ENCODE assay signal across 21 cellular contexts in the genomic region with DNA sequence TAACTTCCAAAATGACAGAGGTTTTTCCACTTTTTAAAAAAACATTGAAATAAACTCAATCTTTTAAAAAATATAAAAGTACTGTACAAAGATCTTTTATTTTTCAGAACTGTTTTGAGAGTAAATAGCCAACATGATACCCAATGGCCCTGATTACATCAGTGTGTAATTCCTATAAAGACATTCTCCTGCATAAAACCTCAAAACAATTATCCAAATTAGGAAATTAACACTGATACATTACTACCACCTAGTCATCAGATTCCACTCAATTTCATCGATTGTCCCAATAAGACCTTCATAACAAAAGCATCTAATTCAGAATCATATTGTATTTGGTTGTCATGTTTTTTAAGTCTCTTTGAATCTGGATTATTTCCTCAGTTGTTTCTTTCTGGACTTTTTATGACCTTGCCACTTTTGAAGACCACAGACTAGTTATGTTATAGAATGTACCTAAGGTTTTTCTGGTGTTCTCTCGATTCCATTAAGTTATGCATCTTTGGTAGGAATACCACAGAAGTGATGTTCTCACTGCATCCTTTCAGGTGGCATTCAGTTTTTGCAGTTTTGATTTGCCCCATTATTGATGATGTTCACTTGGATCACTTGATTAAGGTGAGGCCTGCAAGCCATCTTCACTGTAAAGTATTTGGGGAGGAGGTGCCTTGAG. TPM values are rescaled to one million over a fixed set of nuclear protein-coding genes. Genes with fewer than 3 reads are reported as not detected.
"Had no signal": no experiment of that assay in that cellular context is flagged by ENCODE, and none has a peak within 500 bp of the region (broad histone marks: within the 10 kb centered on the region; RNA-seq: fewer than 3 reads in every experiment).

No MANE protein-coding gene starts in this region.

- H3K4me2 ChIP-seq: KMS-11 had no signal

- H3K4me3 ChIP-seq: K562, SJSA1, SK-N-MC had no signal

- ATAC-seq: Panc1, PC-3 had no signal

- H3K9me3 ChIP-seq: SJSA1 had no signal

- H3K27me3 ChIP-seq: SJSA1 had no signal

- DNase-seq: Kasumi-1, MM.1S, NCI-H1092 treated with DMSO at 0.1 percent for 48 hours, NCI-H1436, NCI-H187, NCI-H2029, NCI-H2081 treated with DMSO at 0.1 percent for 48 hours, NCI-H2171, NCI-H446, NCI-H510A, NCI-H524 treated with DMSO at 0.1 percent for 48 hours, NCI-H774, PC-3, SHP77 had no signal

- H3K9ac ChIP-seq: KMS-11 had no signal

- H3K27ac ChIP-seq: KMS-11, RWPE1, SJSA1, SK-N-MC had no signal

RNA-seq across cellular contexts. Expression of gene LYZ, which starts 7.3 kb away (rescaled TPM):
- total RNA-seq: M059J, PC-3, SJSA1 had no signal
